Comparison of ENCODE assay signal across 1 cellular context in the genomic region with DNA sequence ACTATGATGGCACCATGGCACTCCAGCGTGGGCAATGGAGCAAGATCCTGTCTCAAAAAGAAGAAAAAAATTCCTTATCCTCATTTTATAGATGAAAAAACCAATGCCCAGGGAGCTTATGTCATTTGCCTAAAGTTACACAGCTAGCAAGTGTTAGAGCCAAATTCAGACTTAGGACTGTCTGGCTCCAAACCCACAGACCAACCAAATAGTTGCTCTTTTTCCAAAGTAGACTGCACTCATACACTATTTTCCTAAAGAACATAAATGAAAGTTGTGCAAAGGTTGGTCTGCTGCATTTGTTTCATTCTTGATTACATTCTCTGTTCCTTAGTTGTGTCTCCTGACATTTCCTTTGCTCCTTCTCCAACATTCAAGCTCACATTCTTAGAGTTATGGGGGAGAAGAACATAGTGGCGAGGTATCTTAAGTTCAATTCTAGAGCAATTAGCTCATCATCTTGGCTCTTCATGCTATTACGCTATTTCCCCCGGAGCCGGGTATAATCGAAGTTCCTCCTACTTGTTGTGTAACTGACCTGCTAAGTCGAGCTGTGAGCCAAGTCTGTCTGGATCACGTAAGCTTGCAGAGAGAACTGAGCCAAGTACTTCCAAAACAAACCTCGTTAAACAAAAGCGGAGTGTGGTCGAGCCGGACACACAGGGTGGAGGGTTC.
TF ChIP-seq lines count a peak whose summit lies in the region.

No MANE protein-coding gene starts in this region.

TF ChIP-seq in IMR-90, 13 proteins besides CTCF, POLR2A, EP300 and RAD21 (continued from another document):
- TF ChIP-seq, protein P1, sequence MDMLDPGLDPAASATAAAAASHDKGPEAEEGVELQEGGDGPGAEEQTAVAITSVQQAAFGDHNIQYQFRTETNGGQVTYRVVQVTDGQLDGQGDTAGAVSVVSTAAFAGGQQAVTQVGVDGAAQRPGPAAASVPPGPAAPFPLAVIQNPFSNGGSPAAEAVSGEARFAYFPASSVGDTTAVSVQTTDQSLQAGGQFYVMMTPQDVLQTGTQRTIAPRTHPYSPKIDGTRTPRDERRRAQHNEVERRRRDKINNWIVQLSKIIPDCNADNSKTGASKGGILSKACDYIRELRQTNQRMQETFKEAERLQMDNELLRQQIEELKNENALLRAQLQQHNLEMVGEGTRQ (IDR thresholded peaks at IDR 0.05; ENCODE audit: low read depth, low read length): no peak
